Comparison of ENCODE assay signal across 29 cellular contexts in genomic region chr12:80745851-80746250, GRCh38. TPM values are rescaled to one million over a fixed set of nuclear protein-coding genes. Genes with fewer than 3 reads are reported as not detected.
"Had no signal": no experiment of that assay in that cellular context is flagged by ENCODE, and none has a peak within 500 bp of the region (broad histone marks: within the 10 kb centered on the region; RNA-seq: fewer than 3 reads in every experiment).

No MANE protein-coding gene starts in this region.

- H3K9me3 ChIP-seq: ascending aorta, body of pancreas, SJCRH30, SK-N-SH had no signal

- H3K27ac Mint-ChIP-seq: activated CD4-positive, alpha-beta memory T cell treated with anti-CD3 and anti-CD28 coated beads for 36 hours; activated CD4-positive, alpha-beta T cell treated with anti-CD3 and anti-CD28 coated beads, Interleukin-2, amount 10 ng/mL, durations not matched to agents 7 days and 5 days; activated naive CD8-positive, alpha-beta T cell treated with anti-CD3 and anti-CD28 coated beads, Interleukin-2, amount 10 ng/mL, durations not matched to agents 7 days and 5 days; activated T-cell treated with anti-CD3 and anti-CD28 coated beads, Interleukin-2, amount 50 U/mL, for 72 hours; activated T-helper 2 cell treated with anti-CD3 and anti-CD28 coated beads, Interferon-gamma antibody, Interleukin-2, Interleukin-4, amounts not matched to agents 10 μg/mL and 5 μg/mL and 100 μg/mL, durations not matched to agents 14 hours and 24 hours and 36 hours had no signal

- H3K9ac ChIP-seq: SK-N-SH had no signal

- H3K27ac ChIP-seq: ascending aorta, body of pancreas, SJCRH30, VCaP had no signal

- H3K36me3 ChIP-seq: ascending aorta, SJCRH30 had no signal

- H3K4me1 ChIP-seq: ascending aorta, body of pancreas had no signal

- H3K4me2 ChIP-seq: SK-N-SH had no signal

- DNase-seq: activated CD4-positive, alpha-beta memory T cell treated with anti-CD3 and anti-CD28 coated beads for 36 hours; activated CD4-positive, alpha-beta T cell treated with anti-CD3 and anti-CD28 coated beads, Interleukin-2, amount 10 ng/mL, durations not matched to agents 7 days and 5 days; activated CD4-positive, CD25-positive, alpha-beta regulatory T cell; activated CD8-positive, alpha-beta memory T cell treated with anti-CD3 and anti-CD28 coated beads for 24 hours; activated gamma-delta T cell treated with Interleukin-2 at 50 U/mL for 16 hours; activated naive CD4-positive, alpha-beta T cell treated with anti-CD3 and anti-CD28 coated beads, Interleukin-2, amount 50 U/mL, for 16 hours; activated naive CD8-positive, alpha-beta T cell treated with anti-CD3 and anti-CD28 coated beads, Interleukin-2, amount 10 ng/mL, durations not matched to agents 7 days and 5 days; activated T-cell treated with anti-CD3 and anti-CD28 coated beads for 4 hours; activated T-cell treated with anti-CD3 and anti-CD28 coated beads, Interleukin-2, amount 50 U/mL, for 72 hours; amniotic stem cell; body of pancreas; NCI-H1048; NCI-H2029 treated with DMSO at 0.1 percent for 48 hours; NCI-H510A treated with DMSO at 0.1 percent for 48 hours; NCI-H69; NK-92 treated with Interleukin-12 subunit alpha and Interleukin-12 subunit beta, amount 100 ng/mL, for 24 hours; OCI-M1; Right ventricle myocardium superior; RPMI8226; SJCRH30; SK-N-SH; T-helper 1 cell had no signal

- H3K4me3 Mint-ChIP-seq: activated CD4-positive, alpha-beta memory T cell treated with anti-CD3 and anti-CD28 coated beads for 36 hours; activated CD4-positive, alpha-beta T cell treated with anti-CD3 and anti-CD28 coated beads, Interleukin-2, amount 10 ng/mL, durations not matched to agents 7 days and 5 days; activated naive CD8-positive, alpha-beta T cell treated with anti-CD3 and anti-CD28 coated beads, Interleukin-2, amount 10 ng/mL, durations not matched to agents 7 days and 5 days; activated T-cell treated with anti-CD3 and anti-CD28 coated beads, Interleukin-2, amount 50 U/mL, for 72 hours; central memory CD8-positive, alpha-beta T cell had no signal

- H3K27me3 Mint-ChIP-seq: activated CD4-positive, alpha-beta memory T cell treated with anti-CD3 and anti-CD28 coated beads for 36 hours; activated CD4-positive, alpha-beta T cell treated with anti-CD3 and anti-CD28 coated beads, Interleukin-2, amount 10 ng/mL, durations not matched to agents 7 days and 5 days; activated naive CD8-positive, alpha-beta T cell treated with anti-CD3 and anti-CD28 coated beads, Interleukin-2, amount 10 ng/mL, durations not matched to agents 7 days and 5 days; central memory CD8-positive, alpha-beta T cell had no signal

- ATAC-seq: activated T-cell treated with anti-CD3 and anti-CD28 coated beads, Interleukin-2, amount 50 U/mL, for 72 hours; body of pancreas; Panc1 had no signal

- H3K36me3 Mint-ChIP-seq: activated CD4-positive, alpha-beta memory T cell treated with anti-CD3 and anti-CD28 coated beads for 36 hours; activated naive CD8-positive, alpha-beta T cell treated with anti-CD3 and anti-CD28 coated beads, Interleukin-2, amount 10 ng/mL, durations not matched to agents 7 days and 5 days had no signal

- H3K9me3 Mint-ChIP-seq: activated CD4-positive, alpha-beta T cell treated with anti-CD3 and anti-CD28 coated beads, Interleukin-2, amount 10 ng/mL, durations not matched to agents 7 days and 5 days; activated naive CD8-positive, alpha-beta T cell treated with anti-CD3 and anti-CD28 coated beads, Interleukin-2, amount 10 ng/mL, durations not matched to agents 7 days and 5 days; activated T-helper 2 cell treated with anti-CD3 and anti-CD28 coated beads, Interferon-gamma antibody, Interleukin-2, Interleukin-4, amounts not matched to agents 10 μg/mL and 5 μg/mL and 100 μg/mL, durations not matched to agents 14 hours and 24 hours and 36 hours had no signal

- H3K4me3 ChIP-seq: ascending aorta, body of pancreas, SJCRH30 had no signal

- H3K4me1 Mint-ChIP-seq: activated CD4-positive, alpha-beta T cell treated with anti-CD3 and anti-CD28 coated beads, Interleukin-2, amount 10 ng/mL, durations not matched to agents 7 days and 5 days; activated naive CD8-positive, alpha-beta T cell treated with anti-CD3 and anti-CD28 coated beads, Interleukin-2, amount 10 ng/mL, durations not matched to agents 7 days and 5 days; central memory CD8-positive, alpha-beta T cell had no signal

- H3K27me3 ChIP-seq: ascending aorta, body of pancreas, SJCRH30 had no signal

RNA-seq across cellular contexts. Expression of gene MYF5, which starts 29.1 kb away (rescaled TPM):
- total RNA-seq: activated CD4-positive, alpha-beta memory T cell treated with anti-CD3 and anti-CD28 coated beads for 36 hours; activated CD4-positive, alpha-beta T cell treated with anti-CD3 and anti-CD28 coated beads, Interleukin-2, amount 10 ng/mL, durations not matched to agents 7 days and 5 days; activated naive CD8-positive, alpha-beta T cell treated with anti-CD3 and anti-CD28 coated beads, Interleukin-2, amount 10 ng/mL, durations not matched to agents 7 days and 5 days; activated T-cell treated with anti-CD3 and anti-CD28 coated beads, Interleukin-2, amount 50 U/mL, for 72 hours; activated T-helper 2 cell treated with anti-CD3 and anti-CD28 coated beads, Interferon-gamma antibody, Interleukin-2, Interleukin-4, amounts not matched to agents 10 μg/mL and 5 μg/mL and 100 μg/mL, durations not matched to agents 14 hours and 24 hours and 36 hours; ascending aorta; body of pancreas; M059J; Right ventricle myocardium superior; SJCRH30; T-helper 2 cell treated with Interferon-gamma antibody and Interleukin-4, amounts not matched to agents 100 ng/mL and 5 ng/mL, for 36 hours had no signal

RNA-seq across cellular contexts. Expression of gene MYF6, which starts 38.4 kb away (rescaled TPM):
- total RNA-seq: activated CD4-positive, alpha-beta memory T cell treated with anti-CD3 and anti-CD28 coated beads for 36 hours; activated CD4-positive, alpha-beta T cell treated with anti-CD3 and anti-CD28 coated beads, Interleukin-2, amount 10 ng/mL, durations not matched to agents 7 days and 5 days; activated naive CD8-positive, alpha-beta T cell treated with anti-CD3 and anti-CD28 coated beads, Interleukin-2, amount 10 ng/mL, durations not matched to agents 7 days and 5 days; activated T-cell treated with anti-CD3 and anti-CD28 coated beads, Interleukin-2, amount 50 U/mL, for 72 hours; activated T-helper 2 cell treated with anti-CD3 and anti-CD28 coated beads, Interferon-gamma antibody, Interleukin-2, Interleukin-4, amounts not matched to agents 10 μg/mL and 5 μg/mL and 100 μg/mL, durations not matched to agents 14 hours and 24 hours and 36 hours; ascending aorta; body of pancreas; M059J; Right ventricle myocardium superior; SJCRH30; T-helper 2 cell treated with Interferon-gamma antibody and Interleukin-4, amounts not matched to agents 100 ng/mL and 5 ng/mL, for 36 hours had no signal
